16 cellular contexts compared by ENCODE assay signal in genomic region chr5:640461-641330, GRCh38. TPM values are rescaled to one million over a fixed set of nuclear protein-coding genes. Genes with fewer than 3 reads are reported as not detected.
DNase-seq lines count a peak whose midpoint lies in the region; ATAC-seq and TF ChIP-seq lines count a peak whose summit lies in the region.
"Had no signal": no experiment of that assay in that cellular context is flagged by ENCODE, and none has a peak within 500 bp of the region (broad histone marks: within the 10 kb centered on the region; RNA-seq: fewer than 3 reads in every experiment).

No MANE protein-coding gene starts in this region.

- H3K9me3 Mint-ChIP-seq in activated CD8-positive, alpha-beta memory T cell treated with anti-CD3 and anti-CD28 coated beads, Interleukin-2, amount 10 ng/mL, durations not matched to agents 7 days and 5 days (ENCODE audit: low read depth): no peaks in the 10 kb centered on the region
- no peaks in the 10 kb centered on the region for H3K9me3 Mint-ChIP-seq in WTC11
- H3K9me3 Mint-ChIP-seq: CD14-positive monocyte had no signal

- POLR2A ChIA-PET in WTC11 (lab: Charles Lee): no interaction called here

- TF ChIP-seq CTCF in colonic mucosa (IDR thresholded peaks at IDR 0.05): no peak
- no peak for TF ChIP-seq CTCF in upper lobe of right lung (IDR thresholded peaks at IDR 0.05)
- no peak for TF ChIP-seq CTCF in WTC11 (IDR thresholded peaks at IDR 0.05)

- no peaks in the 10 kb centered on the region for H3K4me1 ChIP-seq in colonic mucosa
- no peaks in the 10 kb centered on the region for H3K4me1 ChIP-seq in upper lobe of right lung
- H3K4me1 ChIP-seq: SJSA1 had no signal

- peaks cover 28% of the 10 kb centered on the region for H3K36me3 Mint-ChIP-seq in activated CD8-positive, alpha-beta memory T cell treated with anti-CD3 and anti-CD28 coated beads, Interleukin-2, amount 10 ng/mL, durations not matched to agents 7 days and 5 days
- H3K36me3 Mint-ChIP-seq in WTC11: peaks cover 52% of the 10 kb centered on the region

- ATAC-seq in activated CD8-positive, alpha-beta memory T cell treated with anti-CD3 and anti-CD28 coated beads, Interleukin-2, amount 10 ng/mL, durations not matched to agents 7 days and 5 days: no peak
- no peak for ATAC-seq in upper lobe of right lung
- ATAC-seq in WTC11: no peak
- ATAC-seq in HG03460 (IDR thresholded peaks at IDR 0.05; ENCODE audit: unreplicated experiment): no peak

- CTCF ChIA-PET in activated CD8-positive, alpha-beta memory T cell treated with anti-CD3 and anti-CD28 coated beads, Interleukin-2, amount 10 ng/mL, durations not matched to agents 7 days and 5 days (lab: Charles Lee): no interaction called here
- CTCF ChIA-PET in WTC11 (lab: Charles Lee): no interaction called here

- H3K27ac Mint-ChIP-seq in activated CD8-positive, alpha-beta memory T cell treated with anti-CD3 and anti-CD28 coated beads, Interleukin-2, amount 10 ng/mL, durations not matched to agents 7 days and 5 days: no peak overlapping the region
- H3K27ac Mint-ChIP-seq in WTC11: no peak overlapping the region

- peaks cover 5% of the 10 kb centered on the region for H3K4me1 Mint-ChIP-seq in activated CD8-positive, alpha-beta memory T cell treated with anti-CD3 and anti-CD28 coated beads, Interleukin-2, amount 10 ng/mL, durations not matched to agents 7 days and 5 days
- H3K4me1 Mint-ChIP-seq in WTC11: no peaks in the 10 kb centered on the region
- H3K4me1 Mint-ChIP-seq: CD14-positive monocyte had no signal

- H3K9ac ChIP-seq in colonic mucosa (ENCODE audit: low read depth in 2 of 2, low read length in 2 of 2): no peak overlapping the region

- no peaks in the 10 kb centered on the region for H3K27me3 Mint-ChIP-seq in activated CD8-positive, alpha-beta memory T cell treated with anti-CD3 and anti-CD28 coated beads, Interleukin-2, amount 10 ng/mL, durations not matched to agents 7 days and 5 days
- H3K27me3 Mint-ChIP-seq in WTC11 (ENCODE audit: low read depth): no peaks in the 10 kb centered on the region

- peaks cover 1% of the 10 kb centered on the region for H3K36me3 ChIP-seq in colonic mucosa
- H3K36me3 ChIP-seq in upper lobe of right lung: peaks cover 19% of the 10 kb centered on the region

- H3K27me3 ChIP-seq in colonic mucosa: no peaks in the 10 kb centered on the region
- H3K27me3 ChIP-seq in upper lobe of right lung: no peaks in the 10 kb centered on the region
- H3K27me3 ChIP-seq: SJSA1 had no signal

- no peak overlapping the region for H3K27ac ChIP-seq in colonic mucosa
- H3K27ac ChIP-seq in upper lobe of right lung: no peak overlapping the region
- H3K27ac ChIP-seq: 22Rv1, SJSA1 had no signal

- H3K4me3 ChIP-seq in colonic mucosa (no peak overlapping the region), upper lobe of right lung (no peak overlapping the region)
- H3K4me3 ChIP-seq: SJSA1 had no signal

- H3K4me3 Mint-ChIP-seq in activated CD8-positive, alpha-beta memory T cell treated with anti-CD3 and anti-CD28 coated beads, Interleukin-2, amount 10 ng/mL, durations not matched to agents 7 days and 5 days: no peak overlapping the region
- no peak overlapping the region for H3K4me3 Mint-ChIP-seq in WTC11
- H3K4me3 Mint-ChIP-seq: CD14-positive monocyte had no signal

- H3K9me3 ChIP-seq in colonic mucosa (no peaks in the 10 kb centered on the region), upper lobe of right lung (no peaks in the 10 kb centered on the region)
- H3K9me3 ChIP-seq: SJSA1 had no signal

- intact Hi-C loops in colonic mucosa (cut with DNase I): no loop called here
- intact Hi-C loops in upper lobe of right lung (cut with DNase I): no loop called here

- DNase-seq in activated CD8-positive, alpha-beta memory T cell treated with anti-CD3 and anti-CD28 coated beads, Interleukin-2, amount 10 ng/mL, durations not matched to agents 7 days and 5 days: peak; percentile 27
- no peak for DNase-seq in activated CD8-positive, alpha-beta memory T cell treated with anti-CD3 and anti-CD28 coated beads, Interleukin-2, amount 50 U/mL, for 4 hours
- DNase-seq in colonic mucosa (peak; percentile 7), mesenteric fat pad (ENCODE audit: low spot score) (peak; percentile 74), upper lobe of right lung (peak; percentile 58), WTC11 (ENCODE audit: low spot score) (no peak), SHP77 treated with DMSO at 0.1 percent for 48 hours (lab: John Stamatoyannopoulos, UW) (no peak)
- DNase-seq: DMS79 treated with DMSO at 0.1 percent for 48 hours, NCI-H1417, NCI-H187, NCI-H2107, NCI-H510A treated with DMSO at 0.1 percent for 48 hours had no signal

TF ChIP-seq in WTC11, 78 proteins besides CTCF, POLR2A, EP300 and RAD21 (continues in another document):
- TF ChIP-seq SOX15 (CRISPR knock-in tag; IDR thresholded peaks at IDR 0.05): no peak
- TF ChIP-seq MYBL2 (CRISPR knock-in tag; IDR thresholded peaks at IDR 0.05): no peak
- no peak for TF ChIP-seq E2F5 (CRISPR knock-in tag; IDR thresholded peaks at IDR 0.05)
- no peak for TF ChIP-seq USF2 (CRISPR knock-in tag; IDR thresholded peaks at IDR 0.05)
- no peak for TF ChIP-seq MLX (CRISPR knock-in tag; IDR thresholded peaks at IDR 0.05)
- no peak for TF ChIP-seq FOXK1 (CRISPR knock-in tag; IDR thresholded peaks at IDR 0.05)
- no peak for TF ChIP-seq FOXP4 (CRISPR knock-in tag; IDR thresholded peaks at IDR 0.05)
- TF ChIP-seq IRF2 (CRISPR knock-in tag; IDR thresholded peaks at IDR 0.05; ENCODE audit: borderline replicate concordance, low read depth): no peak
- TF ChIP-seq ELF4 (CRISPR knock-in tag; IDR thresholded peaks at IDR 0.05; ENCODE audit: low read depth): no peak
- no peak for TF ChIP-seq ATF6 (CRISPR knock-in tag; IDR thresholded peaks at IDR 0.05)

RNA-seq across cellular contexts. Expression of gene CEP72, which starts 28.6 kb away (rescaled TPM):
- total RNA-seq in activated CD8-positive, alpha-beta memory T cell treated with anti-CD3 and anti-CD28 coated beads, Interleukin-2, amount 10 ng/mL, durations not matched to agents 7 days and 5 days: 10 to 100 TPM; 32.2 to 40.5 TPM
- total RNA-seq in colonic mucosa: 10 to 100 TPM in 1 of 2 donors, 1 to 10 TPM in 1; 3.8 to 21.0 TPM
- 2.0 TPM for total RNA-seq in mesenteric fat pad
- total RNA-seq in upper lobe of right lung: 13.2 TPM
- 26.6 to 29.9 TPM (median 29.2 TPM) in 3 replicates for total RNA-seq in WTC11 (2021)

RNA-seq across cellular contexts. Expression of gene TPPP, which starts 52.5 kb away (rescaled TPM):
- under 1 TPM; 0.16 to 0.20 TPM for total RNA-seq in activated CD8-positive, alpha-beta memory T cell treated with anti-CD3 and anti-CD28 coated beads, Interleukin-2, amount 10 ng/mL, durations not matched to agents 7 days and 5 days
- total RNA-seq in colonic mucosa (1 to 10 TPM; 1.7 to 4.0 TPM), mesenteric fat pad (5.4 TPM), upper lobe of right lung (16.1 TPM), WTC11 (2021) (1.8 to 2.1 TPM (median 1.8 TPM) in 3 replicates)
- total RNA-seq: SJSA1 had no signal

Comparison
In these comparisons a context has a peak if more than half of its experiments do, and no peak if none do; other contexts are left out.
1. DNase-seq: peak in activated CD8-positive, alpha-beta memory T cell treated with anti-CD3 and anti-CD28 coated beads, Interleukin-2, amount 10 ng/mL, durations not matched to agents 7 days and 5 days (single experiment), colonic mucosa (single experiment), mesenteric fat pad (single experiment) and upper lobe of right lung (single experiment); none in activated CD8-positive, alpha-beta memory T cell treated with anti-CD3 and anti-CD28 coated beads, Interleukin-2, amount 50 U/mL, for 4 hours (single experiment), WTC11 (single experiment) and SHP77 treated with DMSO at 0.1 percent for 48 hours (single experiment).